8 cellular contexts compared by ENCODE assay signal in genomic region chr22:29202231-29203192, GRCh38. TPM values are rescaled to one million over a fixed set of nuclear protein-coding genes. Genes with fewer than 3 reads are reported as not detected.
DNase-seq lines count a peak whose midpoint lies in the region; ATAC-seq and TF ChIP-seq lines count a peak whose summit lies in the region.

No MANE protein-coding gene starts in this region.

- H2AFZ ChIP-seq in OCI-LY1 (ENCODE audit: low read length), result no peak overlapping the region
- no peak overlapping the region for H2AFZ ChIP-seq in hepatocyte

- H3K9me2 ChIP-seq in OCI-LY1 (ENCODE audit: low read depth, low read length), result no peaks in the 10 kb centered on the region
- H3K9me2 ChIP-seq in hepatocyte (replicated peaks; ENCODE audit: insufficient read depth), result no peaks in the 10 kb centered on the region

- TF ChIP-seq CTCF in OCI-LY1 (IDR thresholded peaks at IDR 0.05; ENCODE audit: low read length) (peak; percentile 58), hepatocyte (IDR thresholded peaks at IDR 0.05; ENCODE audit: poor library complexity) (peak; percentile 42)

- H3K4me1 ChIP-seq in OCI-LY1 (ENCODE audit: insufficient read depth, low read length, severe bottlenecking) (no peaks in the 10 kb centered on the region), hepatocyte (ENCODE audit: insufficient read depth) (peaks cover 9% of the 10 kb centered on the region)

- DNase-seq in AG08396 (ENCODE audit: low spot score), result peak; percentile 33
- peak; percentile 21 for DNase-seq in activated T-helper 9 cell treated with anti-CD3 and anti-CD28 coated beads, Interleukin-2, amount 50 U/mL, for 16 hours (ENCODE audit: low read depth)
- DNase-seq in hepatocyte (ENCODE audit: low spot score), result no peak
- DNase-seq in stimulated activated CD4-positive, alpha-beta T cell treated with anti-CD3 and anti-CD28 coated beads, Interleukin-4, amount 100 ng/mL, for 1 hour, result peak; percentile 30
- no peak for DNase-seq in NCI-H526 treated with DMSO at 0.1 percent for 48 hours (lab: John Stamatoyannopoulos, UW)

- 54% methylated on average over 22 of the region's 23 CpGs for WGBS in hepatocyte (ENCODE audit: low lambda C conversion rate, missing lambda C conversion rate)

- ATAC-seq in GM18511 (IDR thresholded peaks at IDR 0.05; ENCODE audit: unreplicated experiment) (peak; percentile 80), HG02943 (IDR thresholded peaks at IDR 0.05; ENCODE audit: low read depth, unreplicated experiment) (peak; percentile 73)

- H3K27me3 ChIP-seq in OCI-LY1 (ENCODE audit: insufficient read depth, low read length) (0 out of 2 replicates have a peak, but pooled peaks cover 5% of the 10 kb centered on the region), hepatocyte (no peaks in the 10 kb centered on the region)

- H3K9me3 ChIP-seq in OCI-LY1 (ENCODE audit: low read length), result no peaks in the 10 kb centered on the region
- no peaks in the 10 kb centered on the region for H3K9me3 ChIP-seq in hepatocyte (ENCODE audit: low read depth)

- H3K36me3 ChIP-seq in OCI-LY1 (ENCODE audit: insufficient read depth, low read length) (no peaks in the 10 kb centered on the region), hepatocyte (replicated peaks; ENCODE audit: insufficient read depth, low read depth) (no peaks in the 10 kb centered on the region)

- no peak overlapping the region for H3K27ac ChIP-seq in OCI-LY1 (ENCODE audit: low read depth, low read length, poor library complexity, severe bottlenecking)
- H3K27ac ChIP-seq in hepatocyte, result peak overlapping the region; percentile 50

- H3K79me2 ChIP-seq in OCI-LY1 (ENCODE audit: insufficient read depth, low read length), result no peaks in the 10 kb centered on the region
- no peaks in the 10 kb centered on the region for H3K79me2 ChIP-seq in hepatocyte

- H4K20me1 ChIP-seq in OCI-LY1 (ENCODE audit: insufficient read depth, low read length) (no peaks in the 10 kb centered on the region), hepatocyte (ENCODE audit: insufficient read depth, poor library complexity, severe bottlenecking) (no peaks in the 10 kb centered on the region)

- H3K4me3 ChIP-seq in OCI-LY1 (ENCODE audit: low read depth, low read length, poor library complexity, severe bottlenecking) (no peak overlapping the region), hepatocyte (no peak overlapping the region)

- H3K9ac ChIP-seq in OCI-LY1 (ENCODE audit: low read length), result no peak overlapping the region

- H3F3A ChIP-seq in OCI-LY1 (ENCODE audit: insufficient read depth, low read length), result no peaks in the 10 kb centered on the region

- H3K4me2 ChIP-seq in OCI-LY1 (ENCODE audit: low read length) (no peak overlapping the region), hepatocyte (no peak overlapping the region)

RNA-seq across cellular contexts. Expression of gene EMID1, which starts 3.2 kb away (rescaled TPM):
- 11.5 and 12.6 TPM in 2 replicates for total RNA-seq in hepatocyte
- polyA plus RNA-seq in hepatocyte, result 14.7 and 15.0 TPM in 2 replicates

Comparison
In these comparisons a context has a peak if more than half of its experiments do, and no peak if none do; other contexts are left out.
1. DNase-seq: peak in AG08396 (single experiment), activated T-helper 9 cell treated with anti-CD3 and anti-CD28 coated beads, Interleukin-2, amount 50 U/mL, for 16 hours (single experiment) and stimulated activated CD4-positive, alpha-beta T cell treated with anti-CD3 and anti-CD28 coated beads, Interleukin-4, amount 100 ng/mL, for 1 hour (single experiment); none in hepatocyte (single experiment) and NCI-H526 treated with DMSO at 0.1 percent for 48 hours (single experiment).